In genomic region chr2:206556357-206556949, GRCh38 we compare ENCODE assay signal across 9 cellular contexts.
DNase-seq lines count a peak whose midpoint lies in the region; ATAC-seq, FAIRE-seq and TF ChIP-seq lines count a peak whose summit lies in the region.
"Had no signal": no experiment of that assay in that cellular context is flagged by ENCODE, and none has a peak within 500 bp of the region (broad histone marks: within the 10 kb centered on the region; RNA-seq: fewer than 3 reads in every experiment).

No MANE protein-coding gene starts in this region.

- H3K27me3 Mint-ChIP-seq in astrocyte (ENCODE audit: low read depth, unreplicated experiment) = no peaks in the 10 kb centered on the region

- no peak overlapping the region for H3K4me3 Mint-ChIP-seq in astrocyte (ENCODE audit: unreplicated experiment)

- H3K9me3 Mint-ChIP-seq in astrocyte (ENCODE audit: unreplicated experiment) = no peaks in the 10 kb centered on the region

- H3K27ac ChIP-seq in astrocyte (ENCODE audit: low read depth, low read length) (no peak overlapping the region), left lung (no peak overlapping the region)
- H3K27ac ChIP-seq: SJSA1 had no signal

- no peak for FAIRE-seq in astrocyte (lab: Jason Lieb, UNC)

- intact Hi-C loops in left lung (cut with DNase I) = no loop called here

- no peak overlapping the region for H3K9ac ChIP-seq in astrocyte (ENCODE audit: low read length)

- no peak overlapping the region for H2AFZ ChIP-seq in astrocyte (ENCODE audit: low read depth, low read length)

- no peaks in the 10 kb centered on the region for H3K4me1 Mint-ChIP-seq in astrocyte (ENCODE audit: low read depth, unreplicated experiment)

- H3K27ac Mint-ChIP-seq in astrocyte (ENCODE audit: unreplicated experiment) = no peak overlapping the region

- TF ChIP-seq CTCF in GM20000 (IDR thresholded peaks at IDR 0.05; ENCODE audit: extremely low read depth, missing control alignments) = peak; percentile 54
- TF ChIP-seq CTCF in astrocyte (IDR thresholded peaks at IDR 0.05; ENCODE audit: insufficient read depth, low read depth, low read length) = peak; percentile 47
- TF ChIP-seq CTCF in left lung (IDR thresholded peaks at IDR 0.05) = peak in 1 of 2 donors; percentile 38

- no peak overlapping the region for H3K4me3 ChIP-seq in astrocyte (ENCODE audit: insufficient read depth, low read depth, low read length)
- no peak overlapping the region for H3K4me3 ChIP-seq in left lung
- H3K4me3 ChIP-seq: SJSA1 had no signal

- DNase-seq in COR-L47 (lab: John Stamatoyannopoulos, UW) (peak; percentile 39), GM20000 (ENCODE audit: low spot score) (peak; percentile 15), NCI-H2196 (lab: John Stamatoyannopoulos, UW; ENCODE audit: unreplicated experiment) (peak; percentile 23), astrocyte (ENCODE audit: low read depth) (peak; percentile 37), left lung (no peak), DMS114 treated with DMSO at 0.1 percent for 48 hours (lab: John Stamatoyannopoulos, UW; ENCODE audit: unreplicated experiment) (no peak), HPDE6-E6E7 (ENCODE audit: extremely low spot score) (no peak)

- no peaks in the 10 kb centered on the region for H4K20me1 ChIP-seq in astrocyte (ENCODE audit: insufficient read depth, low read length)

- H3K36me3 Mint-ChIP-seq in astrocyte (ENCODE audit: low read depth, unreplicated experiment) = no peaks in the 10 kb centered on the region

- peak; percentile 65 for ATAC-seq in left lung
- no peak for ATAC-seq in HG03280 (IDR thresholded peaks at IDR 0.05; ENCODE audit: unreplicated experiment)

- H3K36me3 ChIP-seq in astrocyte (ENCODE audit: insufficient read depth, low read length) (no peaks in the 10 kb centered on the region), left lung (no peaks in the 10 kb centered on the region)
- H3K36me3 ChIP-seq: SJSA1 had no signal

- H3K79me2 ChIP-seq in astrocyte (ENCODE audit: insufficient read depth, low read length) = no peaks in the 10 kb centered on the region

- H3K9me3 ChIP-seq in astrocyte (ENCODE audit: insufficient read depth, low read depth, low read length) (no peaks in the 10 kb centered on the region), left lung (no peaks in the 10 kb centered on the region)
- H3K9me3 ChIP-seq: SJSA1 had no signal

- no peaks in the 10 kb centered on the region for H3K27me3 ChIP-seq in astrocyte (ENCODE audit: insufficient read depth, low read length)
- peaks cover 0 to 8% of the 10 kb centered on the region in 2 donors for H3K27me3 ChIP-seq in left lung

- H3K4me1 ChIP-seq in astrocyte (ENCODE audit: insufficient read depth, low read length) (no peaks in the 10 kb centered on the region), left lung (no peaks in the 10 kb centered on the region)
- H3K4me1 ChIP-seq: SJSA1 had no signal

- H3K4me2 ChIP-seq in astrocyte (ENCODE audit: low read length) = no peak overlapping the region

Comparison
In these comparisons a context has a peak if more than half of its experiments do, and no peak if none do; other contexts are left out.
1. DNase-seq: peak in COR-L47 (single experiment), GM20000 (single experiment), NCI-H2196 (single experiment) and astrocyte (single experiment); none in left lung (0 of 2), DMS114 treated with DMSO at 0.1 percent for 48 hours (single experiment) and HPDE6-E6E7 (single experiment).